Comparison of ENCODE assay signal across 14 cellular contexts in the genomic region with DNA sequence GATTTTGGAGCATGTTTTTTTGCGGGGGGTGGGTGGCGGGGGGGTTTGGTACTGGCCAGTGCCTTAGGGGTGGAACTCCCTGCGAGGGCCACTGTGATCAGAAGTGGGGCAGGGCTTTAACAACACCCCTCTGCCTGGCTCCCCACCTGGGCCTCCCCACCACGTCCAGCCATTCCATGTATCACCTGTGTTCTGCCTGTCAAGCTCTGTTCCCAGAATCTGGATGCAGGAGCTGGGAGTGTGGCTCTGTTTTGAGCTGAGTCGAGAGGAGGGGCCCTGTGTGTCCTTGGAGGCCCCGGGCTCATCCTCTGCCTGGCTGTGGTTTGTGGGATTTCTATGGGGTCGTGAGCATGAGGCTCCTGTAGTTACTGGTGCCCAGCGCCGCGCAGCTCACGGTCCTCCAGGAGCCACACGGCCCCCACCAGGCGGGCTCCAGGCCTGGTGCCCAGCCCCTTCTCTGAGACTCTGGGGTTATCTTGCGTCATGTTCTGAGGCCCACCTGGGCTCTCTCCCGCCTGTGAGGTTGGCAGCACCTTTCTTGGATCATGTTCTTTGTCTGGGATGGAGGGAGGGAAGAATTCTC.
"Had no signal": no experiment of that assay in that cellular context is flagged by ENCODE, and none has a peak within 500 bp of the region (broad histone marks: within the 10 kb centered on the region; RNA-seq: fewer than 3 reads in every experiment).

No MANE protein-coding gene starts in this region.

- H3K9me3 Mint-ChIP-seq: activated CD4-positive, alpha-beta T cell treated with anti-CD3 and anti-CD28 coated beads, Interleukin-2, amount 10 ng/mL, durations not matched to agents 24 days and 14 days; nephron had no signal

- H3K27ac Mint-ChIP-seq: progenitor cell of endocrine pancreas had no signal

- H3K27me3 ChIP-seq: right atrium auricular region, suprapubic skin, upper lobe of right lung had no signal

- ATAC-seq: stimulated activated naive CD8-positive, alpha-beta T cell treated with anti-CD3 and anti-CD28 coated beads, Interleukin-15, Interleukin-2, amounts not matched to agents 100 U/mL and 50 U/mL, for 24 hours; upper lobe of right lung had no signal

- H3K4me3 ChIP-seq: right atrium auricular region, suprapubic skin, upper lobe of right lung had no signal

- H3K27ac ChIP-seq: right atrium auricular region, suprapubic skin, upper lobe of right lung had no signal

- H3K4me1 ChIP-seq: suprapubic skin, upper lobe of right lung had no signal

- H3K9me3 ChIP-seq: right atrium auricular region, suprapubic skin, upper lobe of right lung had no signal

- H3K4me3 Mint-ChIP-seq: activated CD4-positive, alpha-beta T cell treated with anti-CD3 and anti-CD28 coated beads, Interleukin-2, amount 10 ng/mL, durations not matched to agents 24 days and 14 days; nephron had no signal

- H3K27me3 Mint-ChIP-seq: activated CD4-positive, alpha-beta T cell treated with anti-CD3 and anti-CD28 coated beads, Interleukin-2, amount 10 ng/mL, durations not matched to agents 24 days and 14 days; progenitor cell of endocrine pancreas had no signal

- DNase-seq: activated CD4-positive, alpha-beta T cell treated with anti-CD3 and anti-CD28 coated beads, Interleukin-2, amount 10 ng/mL, durations not matched to agents 24 days and 14 days; activated CD4-positive, CD25-positive, alpha-beta regulatory T cell; activated CD8-positive, alpha-beta memory T cell treated with anti-CD3 and anti-CD28 coated beads for 24 hours; activated naive CD4-positive, alpha-beta T cell treated with anti-CD3 and anti-CD28 coated beads, Interleukin-2, amount 50 U/mL, for 16 hours; mesendoderm; occipital lobe; stimulated activated CD4-positive, alpha-beta T cell treated with anti-CD3 and anti-CD28 coated beads, Interleukin-4, amount 100 ng/mL, for 4 hours; stimulated activated CD8-positive, alpha-beta memory T cell treated with anti-CD3 and anti-CD28 coated beads, Interleukin-4, amount 100 ng/mL, for 48 hours; stimulated activated naive CD8-positive, alpha-beta T cell treated with anti-CD3 and anti-CD28 coated beads, Interleukin-15, Interleukin-2, amounts not matched to agents 100 U/mL and 50 U/mL, for 24 hours; upper lobe of right lung had no signal
